Comparison of ENCODE assay signal across 14 cellular contexts in the genomic region with DNA sequence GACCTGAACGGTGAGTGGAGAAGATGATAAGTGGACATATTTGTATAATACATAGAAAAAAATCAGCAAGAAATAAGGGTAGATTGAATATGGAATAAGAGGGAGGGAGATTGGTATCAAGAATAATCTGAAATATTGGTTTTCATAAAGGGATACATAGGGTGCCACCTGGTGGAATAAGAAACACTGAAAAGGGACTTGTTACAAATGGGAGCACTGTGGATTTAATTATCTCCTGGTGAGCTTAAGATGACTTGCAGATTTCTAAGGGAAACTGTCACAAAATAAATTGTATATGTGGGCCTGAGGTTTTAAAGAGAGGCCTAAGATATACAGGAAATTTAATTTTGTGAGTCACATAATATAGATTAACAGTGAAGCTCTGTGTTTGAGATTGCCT.
DNase-seq lines count a peak whose midpoint lies in the region; FAIRE-seq and TF ChIP-seq lines count a peak whose summit lies in the region.
"Had no signal": no experiment of that assay in that cellular context is flagged by ENCODE, and none has a peak within 500 bp of the region (broad histone marks: within the 10 kb centered on the region; RNA-seq: fewer than 3 reads in every experiment).

No MANE protein-coding gene starts in this region.

- FAIRE-seq in bronchial epithelial cell (lab: Jason Lieb, UNC): no peak

- H3K4me3 ChIP-seq in bronchial epithelial cell (ENCODE audit: low read depth, low read length) (no peak overlapping the region), smooth muscle cell (no peak overlapping the region), sigmoid colon (no peak overlapping the region)
- H3K4me3 ChIP-seq: MG63, SJCRH30 had no signal

- no peaks in the 10 kb centered on the region for H3K36me3 ChIP-seq in bronchial epithelial cell (ENCODE audit: control insufficient read depth, insufficient read depth, low read length)
- no peaks in the 10 kb centered on the region for H3K36me3 ChIP-seq in smooth muscle cell (ENCODE audit: low read depth)
- no peaks in the 10 kb centered on the region for H3K36me3 ChIP-seq in sigmoid colon
- H3K36me3 ChIP-seq: MG63, SJCRH30 had no signal

- WGBS in smooth muscle cell (ENCODE audit: low lambda C conversion rate): 81% methylated on average over 1 of the region's 1 CpG
- WGBS in sigmoid colon, 2 donors: 86 to 90% methylated on average over 1 of the region's 1 CpG

- no peaks in the 10 kb centered on the region for H3F3A ChIP-seq in smooth muscle cell (ENCODE audit: low read depth)

- H3K4me3 Mint-ChIP-seq in activated T-helper 1 cell treated with anti-CD3 and anti-CD28 coated beads, Interleukin-12 subunit alpha, Interleukin-12 subunit beta, Interleukin-2, Interleukin-4 antibody, amounts not matched to agents 30 ng/mL and 10 ng/mL and 1 ng/mL, durations not matched to agents 14 hours and 24 hours and 36 hours: no peak overlapping the region
- H3K4me3 Mint-ChIP-seq: activated naive CD8-positive, alpha-beta T cell treated with anti-CD3 and anti-CD28 coated beads, Interleukin-2, amount 10 ng/mL, durations not matched to agents 7 days and 5 days; dendritic cell treated with granulocyte-macrophage colony-stimulating factor and Interleukin-4, amounts not matched to agents 40 ng/mL and 50 ng/mL, for 4 days; immature natural killer cell had no signal

- no peaks in the 10 kb centered on the region for H3K4me1 ChIP-seq in smooth muscle cell (ENCODE audit: low read depth)
- H3K4me1 ChIP-seq in sigmoid colon: no peaks in the 10 kb centered on the region
- H3K4me1 ChIP-seq: SJCRH30 had no signal

- TF ChIP-seq EP300 in sigmoid colon (IDR thresholded peaks at IDR 0.05): no peak

- no peaks in the 10 kb centered on the region for H3K36me3 Mint-ChIP-seq in activated T-helper 1 cell treated with anti-CD3 and anti-CD28 coated beads, Interleukin-12 subunit alpha, Interleukin-12 subunit beta, Interleukin-2, Interleukin-4 antibody, amounts not matched to agents 30 ng/mL and 10 ng/mL and 1 ng/mL, durations not matched to agents 14 hours and 24 hours and 36 hours (ENCODE audit: low read depth)
- H3K36me3 Mint-ChIP-seq: activated naive CD8-positive, alpha-beta T cell treated with anti-CD3 and anti-CD28 coated beads, Interleukin-2, amount 10 ng/mL, durations not matched to agents 7 days and 5 days; immature natural killer cell had no signal

- H3K27me3 ChIP-seq in bronchial epithelial cell (ENCODE audit: control insufficient read depth, insufficient read depth, low read length): no peaks in the 10 kb centered on the region
- no peaks in the 10 kb centered on the region for H3K27me3 ChIP-seq in smooth muscle cell (ENCODE audit: low read depth)
- no peaks in the 10 kb centered on the region for H3K27me3 ChIP-seq in sigmoid colon
- H3K27me3 ChIP-seq: MG63, SJCRH30 had no signal

- no peaks in the 10 kb centered on the region for H3K4me1 Mint-ChIP-seq in activated T-helper 1 cell treated with anti-CD3 and anti-CD28 coated beads, Interleukin-12 subunit alpha, Interleukin-12 subunit beta, Interleukin-2, Interleukin-4 antibody, amounts not matched to agents 30 ng/mL and 10 ng/mL and 1 ng/mL, durations not matched to agents 14 hours and 24 hours and 36 hours (ENCODE audit: low read depth)
- H3K4me1 Mint-ChIP-seq: activated naive CD8-positive, alpha-beta T cell treated with anti-CD3 and anti-CD28 coated beads, Interleukin-2, amount 10 ng/mL, durations not matched to agents 7 days and 5 days; immature natural killer cell had no signal

- H3K9me3 Mint-ChIP-seq in activated T-helper 1 cell treated with anti-CD3 and anti-CD28 coated beads, Interleukin-12 subunit alpha, Interleukin-12 subunit beta, Interleukin-2, Interleukin-4 antibody, amounts not matched to agents 30 ng/mL and 10 ng/mL and 1 ng/mL, durations not matched to agents 14 hours and 24 hours and 36 hours: no peaks in the 10 kb centered on the region
- H3K9me3 Mint-ChIP-seq: activated naive CD8-positive, alpha-beta T cell treated with anti-CD3 and anti-CD28 coated beads, Interleukin-2, amount 10 ng/mL, durations not matched to agents 7 days and 5 days had no signal

- no peak overlapping the region for H3K9ac ChIP-seq in smooth muscle cell (ENCODE audit: low read depth)

- intact Hi-C loops in sigmoid colon (cut with DNase I): no loop called here
- intact Hi-C loops in activated T-helper 1 cell treated with anti-CD3 and anti-CD28 coated beads, Interleukin-12 subunit alpha, Interleukin-12 subunit beta, Interleukin-2, Interleukin-4 antibody, amounts not matched to agents 30 ng/mL and 10 ng/mL and 1 ng/mL, durations not matched to agents 14 hours and 24 hours and 36 hours (cut with micrococcal nuclease): no loop called here

- TF ChIP-seq CTCF in bronchial epithelial cell (IDR thresholded peaks at IDR 0.05; ENCODE audit: insufficient read depth, low read length, severe bottlenecking) (peak; percentile 21), smooth muscle cell (IDR thresholded peaks at IDR 0.05; ENCODE audit: borderline replicate concordance, insufficient read depth, poor library complexity, severe bottlenecking) (peak; percentile 19), sigmoid colon (IDR thresholded peaks at IDR 0.05) (no peak)

- no peak for TF ChIP-seq POLR2A in sigmoid colon (IDR thresholded peaks at IDR 0.05)

- H3K27me3 Mint-ChIP-seq in activated T-helper 1 cell treated with anti-CD3 and anti-CD28 coated beads, Interleukin-12 subunit alpha, Interleukin-12 subunit beta, Interleukin-2, Interleukin-4 antibody, amounts not matched to agents 30 ng/mL and 10 ng/mL and 1 ng/mL, durations not matched to agents 14 hours and 24 hours and 36 hours (ENCODE audit: insufficient read depth): no peaks in the 10 kb centered on the region
- H3K27me3 Mint-ChIP-seq: activated naive CD8-positive, alpha-beta T cell treated with anti-CD3 and anti-CD28 coated beads, Interleukin-2, amount 10 ng/mL, durations not matched to agents 7 days and 5 days; dendritic cell treated with granulocyte-macrophage colony-stimulating factor and Interleukin-4, amounts not matched to agents 40 ng/mL and 50 ng/mL, for 4 days had no signal

- H3K27ac ChIP-seq in smooth muscle cell (ENCODE audit: low read depth) (no peak overlapping the region), sigmoid colon (no peak overlapping the region)
- H3K27ac ChIP-seq: SJCRH30 had no signal

- H3K79me2 ChIP-seq in smooth muscle cell (ENCODE audit: low read depth): no peaks in the 10 kb centered on the region

- H3K27ac Mint-ChIP-seq in activated T-helper 1 cell treated with anti-CD3 and anti-CD28 coated beads, Interleukin-12 subunit alpha, Interleukin-12 subunit beta, Interleukin-2, Interleukin-4 antibody, amounts not matched to agents 30 ng/mL and 10 ng/mL and 1 ng/mL, durations not matched to agents 14 hours and 24 hours and 36 hours: no peak overlapping the region
- H3K27ac Mint-ChIP-seq: activated naive CD8-positive, alpha-beta T cell treated with anti-CD3 and anti-CD28 coated beads, Interleukin-2, amount 10 ng/mL, durations not matched to agents 7 days and 5 days; dendritic cell treated with granulocyte-macrophage colony-stimulating factor and Interleukin-4, amounts not matched to agents 40 ng/mL and 50 ng/mL, for 4 days; immature natural killer cell had no signal

- H4K20me1 ChIP-seq in smooth muscle cell (ENCODE audit: low read depth): no peaks in the 10 kb centered on the region

- H3K9me3 ChIP-seq in smooth muscle cell (replicated peaks; ENCODE audit: low read depth): no peaks in the 10 kb centered on the region
- no peaks in the 10 kb centered on the region for H3K9me3 ChIP-seq in sigmoid colon
- H3K9me3 ChIP-seq: MG63, SJCRH30 had no signal

- no peak overlapping the region for H2AFZ ChIP-seq in smooth muscle cell (ENCODE audit: low read depth)

- no peak overlapping the region for H3K4me2 ChIP-seq in smooth muscle cell

- DNase-seq in NCI-H524 (lab: John Stamatoyannopoulos, UW): peak; percentile 14 to 58
- no peak for DNase-seq in NCI-H524 treated with DMSO at 0.1 percent for 48 hours (lab: John Stamatoyannopoulos, UW)
- DNase-seq in NCI-H69 (lab: John Stamatoyannopoulos, UW): peak; percentile 73
- peak; percentile 34 for DNase-seq in bronchial epithelial cell (ENCODE audit: low read depth)
- DNase-seq in smooth muscle cell (lab: John Stamatoyannopoulos, UW; ENCODE audit: unreplicated experiment): no peak
- DNase-seq in sigmoid colon: no peak
- DNase-seq in activated T-helper 1 cell treated with anti-CD3 and anti-CD28 coated beads, Interleukin-12 subunit alpha, Interleukin-12 subunit beta, Interleukin-2, Interleukin-4 antibody, amounts not matched to agents 30 ng/mL and 10 ng/mL and 1 ng/mL, durations not matched to agents 14 hours and 24 hours and 36 hours (ENCODE audit: low spot score): no peak
- DNase-seq in mesenteric fat pad (ENCODE audit: low spot score): no peak
- DNase-seq: activated naive CD8-positive, alpha-beta T cell treated with anti-CD3 and anti-CD28 coated beads, Interleukin-2, amount 10 ng/mL, durations not matched to agents 7 days and 5 days; immature natural killer cell; MG63; SJCRH30; stimulated activated CD4-positive, alpha-beta T cell treated with anti-CD3 and anti-CD28 coated beads, Interleukin-1b, Interleukin-23, amount 100 ng/mL, for 48 hours had no signal

Comparison
In these comparisons a context has a peak if more than half of its experiments do, and no peak if none do; other contexts are left out.
1. DNase-seq: peak in NCI-H524 (2 of 2), NCI-H69 (single experiment) and bronchial epithelial cell (single experiment); none in NCI-H524 treated with DMSO at 0.1 percent for 48 hours (single experiment), smooth muscle cell (single experiment), sigmoid colon (single experiment), activated T-helper 1 cell treated with anti-CD3 and anti-CD28 coated beads, Interleukin-12 subunit alpha, Interleukin-12 subunit beta, Interleukin-2, Interleukin-4 antibody, amounts not matched to agents 30 ng/mL and 10 ng/mL and 1 ng/mL, durations not matched to agents 14 hours and 24 hours and 36 hours (single experiment) and mesenteric fat pad (single experiment).
2. CTCF ChIP-seq: peak in bronchial epithelial cell (single experiment) and smooth muscle cell (single experiment); none in sigmoid colon (0 of 4).